ENCODE assay signal across 9 cellular contexts in the genomic region with DNA sequence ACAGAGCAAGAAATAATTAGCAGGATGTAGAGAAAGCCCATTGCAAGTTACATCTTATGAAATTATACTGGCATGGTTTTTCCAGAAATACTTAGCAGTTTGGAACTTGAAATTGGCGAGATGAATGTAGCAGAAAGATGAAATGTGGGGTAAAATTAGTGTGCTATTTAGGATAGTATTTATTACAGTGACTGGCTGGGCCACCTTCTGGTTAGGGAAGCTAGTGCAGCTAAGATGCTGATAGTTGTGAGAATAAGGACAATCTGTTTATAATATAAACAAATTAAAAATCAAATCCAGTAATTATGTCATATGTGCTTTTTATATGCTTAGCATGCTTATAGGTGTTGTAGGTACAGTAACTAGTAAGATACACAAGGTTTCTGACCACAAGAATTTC.
DNase-seq lines count a peak whose midpoint lies in the region; ATAC-seq and TF ChIP-seq lines count a peak whose summit lies in the region.
"Had no signal": no experiment of that assay in that cellular context is flagged by ENCODE, and none has a peak within 500 bp of the region (broad histone marks: within the 10 kb centered on the region; RNA-seq: fewer than 3 reads in every experiment).

No MANE protein-coding gene starts in this region.

- POLR2A ChIA-PET in AG04450 (lab: Yijun Ruan, JAX) = no interaction called here

- peaks cover 7% of the 10 kb centered on the region; the same call in 1 of the 2 replicates for H3K9me3 ChIP-seq in AG04450 (ENCODE audit: control insufficient read depth, insufficient read depth, low read length)

- no peak overlapping the region for H3K27ac ChIP-seq in AG04450 (ENCODE audit: low read depth, low read length)

- TF ChIP-seq CTCF in AG04450 (IDR thresholded peaks at IDR 0.05; ENCODE audit: low read depth, low read length) (peak; percentile 72), glutamatergic neuron (IDR thresholded peaks at IDR 0.05; ENCODE audit: partially characterized antibody, unreplicated experiment) (peak; percentile 63)

- H3K27me3 Mint-ChIP-seq in glutamatergic neuron (ENCODE audit: unreplicated experiment) = no peaks in the 10 kb centered on the region
- peaks cover 2% of the 10 kb centered on the region for H3K27me3 Mint-ChIP-seq in activated T-helper 1 cell treated with anti-CD3 and anti-CD28 coated beads, Interleukin-12 subunit alpha, Interleukin-12 subunit beta, Interleukin-2, Interleukin-4 antibody, amounts not matched to agents 30 ng/mL and 10 ng/mL and 1 ng/mL, durations not matched to agents 14 hours and 24 hours and 36 hours (ENCODE audit: insufficient read depth)
- H3K27me3 Mint-ChIP-seq: activated naive CD8-positive, alpha-beta T cell treated with anti-CD3 and anti-CD28 coated beads, Interleukin-2, amount 10 ng/mL, durations not matched to agents 7 days and 5 days had no signal

- H3K27ac Mint-ChIP-seq in glutamatergic neuron (ENCODE audit: unreplicated experiment) = no peak overlapping the region
- no peak overlapping the region for H3K27ac Mint-ChIP-seq in activated T-helper 1 cell treated with anti-CD3 and anti-CD28 coated beads, Interleukin-12 subunit alpha, Interleukin-12 subunit beta, Interleukin-2, Interleukin-4 antibody, amounts not matched to agents 30 ng/mL and 10 ng/mL and 1 ng/mL, durations not matched to agents 14 hours and 24 hours and 36 hours
- H3K27ac Mint-ChIP-seq: activated naive CD8-positive, alpha-beta T cell treated with anti-CD3 and anti-CD28 coated beads, Interleukin-2, amount 10 ng/mL, durations not matched to agents 7 days and 5 days had no signal

- intact Hi-C loops in activated T-helper 1 cell treated with anti-CD3 and anti-CD28 coated beads, Interleukin-12 subunit alpha, Interleukin-12 subunit beta, Interleukin-2, Interleukin-4 antibody, amounts not matched to agents 30 ng/mL and 10 ng/mL and 1 ng/mL, durations not matched to agents 14 hours and 24 hours and 36 hours (cut with micrococcal nuclease) = loop anchor here (2.0 kb wide), 2 partner anchors 60 to 404 kb away; no protein-coding TSS in a partner anchor

- H3K4me3 ChIP-seq in AG04450 (ENCODE audit: low read depth, low read length) (no peak overlapping the region), H7 (ENCODE audit: insufficient read depth, low read depth, low read length) (no peak overlapping the region)

- no peaks in the 10 kb centered on the region for H3K36me3 ChIP-seq in H7 (replicated peaks; ENCODE audit: control insufficient read depth, insufficient read depth, low read length)

- H3K4me1 Mint-ChIP-seq in glutamatergic neuron (ENCODE audit: low read depth, unreplicated experiment) = no peaks in the 10 kb centered on the region
- peaks cover under 1% of the 10 kb centered on the region for H3K4me1 Mint-ChIP-seq in activated T-helper 1 cell treated with anti-CD3 and anti-CD28 coated beads, Interleukin-12 subunit alpha, Interleukin-12 subunit beta, Interleukin-2, Interleukin-4 antibody, amounts not matched to agents 30 ng/mL and 10 ng/mL and 1 ng/mL, durations not matched to agents 14 hours and 24 hours and 36 hours (ENCODE audit: low read depth)
- H3K4me1 Mint-ChIP-seq: activated naive CD8-positive, alpha-beta T cell treated with anti-CD3 and anti-CD28 coated beads, Interleukin-2, amount 10 ng/mL, durations not matched to agents 7 days and 5 days had no signal

- H3K27me3 ChIP-seq in AG04450 (ENCODE audit: control insufficient read depth, insufficient read depth, low read length) = no peaks in the 10 kb centered on the region
- no peaks in the 10 kb centered on the region for H3K27me3 ChIP-seq in H7 (ENCODE audit: control insufficient read depth, insufficient read depth, low read length)

- no peaks in the 10 kb centered on the region for H3K36me3 Mint-ChIP-seq in glutamatergic neuron (ENCODE audit: unreplicated experiment)
- H3K36me3 Mint-ChIP-seq in activated T-helper 1 cell treated with anti-CD3 and anti-CD28 coated beads, Interleukin-12 subunit alpha, Interleukin-12 subunit beta, Interleukin-2, Interleukin-4 antibody, amounts not matched to agents 30 ng/mL and 10 ng/mL and 1 ng/mL, durations not matched to agents 14 hours and 24 hours and 36 hours (ENCODE audit: low read depth) = no peaks in the 10 kb centered on the region
- H3K36me3 Mint-ChIP-seq: activated naive CD8-positive, alpha-beta T cell treated with anti-CD3 and anti-CD28 coated beads, Interleukin-2, amount 10 ng/mL, durations not matched to agents 7 days and 5 days had no signal

- DNase-seq in AG04450 (ENCODE audit: low read depth, low spot score) = no peak
- DNase-seq in OCI-M1 (lab: John Stamatoyannopoulos, UW) = peak; percentile 60
- no peak for DNase-seq in glutamatergic neuron
- DNase-seq in activated T-helper 1 cell treated with anti-CD3 and anti-CD28 coated beads, Interleukin-12 subunit alpha, Interleukin-12 subunit beta, Interleukin-2, Interleukin-4 antibody, amounts not matched to agents 30 ng/mL and 10 ng/mL and 1 ng/mL, durations not matched to agents 14 hours and 24 hours and 36 hours (ENCODE audit: low spot score) = no peak
- no peak for DNase-seq in activated T-cell treated with anti-CD3 and anti-CD28 coated beads, Interleukin-2, amount 50 U/mL, for 1 hour
- DNase-seq in H7 = no peak
- DNase-seq: activated naive CD8-positive, alpha-beta T cell treated with anti-CD3 and anti-CD28 coated beads, Interleukin-2, amount 10 ng/mL, durations not matched to agents 7 days and 5 days had no signal

- CTCF ChIA-PET in AG04450 (lab: Charles Lee) = interaction anchor here (0.6 to 2.8 kb wide), 4 partner anchors 9 to 405 kb away, joined by 3 to 19 read pairs (median 4); no protein-coding TSS in a partner anchor

- peak; percentile 67 for ATAC-seq in GM19351 (IDR thresholded peaks at IDR 0.05; ENCODE audit: unreplicated experiment)
- no peak for ATAC-seq in HG03565 (IDR thresholded peaks at IDR 0.05; ENCODE audit: unreplicated experiment)

- no peak overlapping the region for H3K4me3 Mint-ChIP-seq in glutamatergic neuron (ENCODE audit: unreplicated experiment)
- H3K4me3 Mint-ChIP-seq in activated T-helper 1 cell treated with anti-CD3 and anti-CD28 coated beads, Interleukin-12 subunit alpha, Interleukin-12 subunit beta, Interleukin-2, Interleukin-4 antibody, amounts not matched to agents 30 ng/mL and 10 ng/mL and 1 ng/mL, durations not matched to agents 14 hours and 24 hours and 36 hours = no peak overlapping the region
- H3K4me3 Mint-ChIP-seq: activated naive CD8-positive, alpha-beta T cell treated with anti-CD3 and anti-CD28 coated beads, Interleukin-2, amount 10 ng/mL, durations not matched to agents 7 days and 5 days had no signal

- no peaks in the 10 kb centered on the region for H3K9me3 Mint-ChIP-seq in glutamatergic neuron (ENCODE audit: unreplicated experiment)
- H3K9me3 Mint-ChIP-seq in activated T-helper 1 cell treated with anti-CD3 and anti-CD28 coated beads, Interleukin-12 subunit alpha, Interleukin-12 subunit beta, Interleukin-2, Interleukin-4 antibody, amounts not matched to agents 30 ng/mL and 10 ng/mL and 1 ng/mL, durations not matched to agents 14 hours and 24 hours and 36 hours = no peaks in the 10 kb centered on the region
